Comparison of ENCODE assay signal across 9 cellular contexts in the genomic region with DNA sequence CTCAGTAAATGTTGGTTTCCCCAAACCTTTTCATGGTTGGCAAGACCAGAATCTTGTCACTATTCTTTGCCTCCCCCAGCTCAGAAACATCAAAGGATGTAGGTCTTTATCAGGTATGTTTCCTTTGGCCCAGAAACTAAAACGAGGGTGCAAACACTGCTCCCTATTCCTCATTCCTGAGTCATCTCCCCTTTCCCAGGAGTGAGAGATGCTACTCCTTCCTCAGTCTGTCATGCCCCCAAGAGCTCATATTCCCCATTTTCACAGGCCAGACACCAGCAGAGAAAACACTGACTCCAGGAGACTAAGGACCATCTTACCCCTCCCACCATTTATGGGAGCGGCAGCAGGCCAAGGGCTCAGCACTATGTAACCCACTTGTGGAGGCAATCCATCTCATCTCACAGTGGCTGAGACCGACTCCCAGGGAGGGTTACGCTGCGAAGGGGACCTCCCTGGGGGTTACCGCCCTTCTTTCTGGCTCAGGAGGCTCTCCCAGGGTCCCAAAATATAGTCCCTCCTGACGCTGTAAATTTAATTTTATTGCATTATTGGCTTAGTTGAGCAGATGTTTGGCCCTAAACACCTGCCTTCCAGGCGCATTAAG. TPM values are rescaled to one million over a fixed set of nuclear protein-coding genes. Genes with fewer than 3 reads are reported as not detected.
DNase-seq lines count a peak whose midpoint lies in the region; ATAC-seq, FAIRE-seq and TF ChIP-seq lines count a peak whose summit lies in the region.
"Had no signal": no experiment of that assay in that cellular context is flagged by ENCODE, and none has a peak within 500 bp of the region (broad histone marks: within the 10 kb centered on the region; RNA-seq: fewer than 3 reads in every experiment).

No MANE protein-coding gene starts in this region.

- peaks cover 2% of the 10 kb centered on the region for H3K4me1 ChIP-seq in NT2/D1 (ENCODE audit: insufficient read depth, insufficient read length)

- H3K4me3 ChIP-seq in GM06990 (replicated peaks; ENCODE audit: low read depth, low read length) (peak overlapping the region; percentile 69), NT2/D1 (ENCODE audit: insufficient read length, low read depth) (peak overlapping the region; percentile 83)

- TF ChIP-seq POLR2A in H54 (IDR thresholded peaks at IDR 0.05; ENCODE audit: low read depth, low read length) = no peak

- DNase-seq in GM06990 (ENCODE audit: extremely low read depth, insufficient read length) = no peak
- no peak for DNase-seq in NT2/D1 (ENCODE audit: low read depth, low spot score)
- no peak for DNase-seq in effector memory CD8-positive, alpha-beta T cell
- peak; percentile 61 for DNase-seq in posterior vena cava (ENCODE audit: low spot score)
- DNase-seq in H54 (ENCODE audit: insufficient read length, low spot score) = no peak
- DNase-seq in COLO829 (ENCODE audit: low spot score) = no peak
- no peak for DNase-seq in NCI-H2107 treated with DMSO at 0.1 percent for 48 hours (lab: John Stamatoyannopoulos, UW; ENCODE audit: unreplicated experiment)
- DNase-seq in GM13977 (ENCODE audit: low spot score) = no peak
- DNase-seq: KG1 had no signal

- peaks cover 16% of the 10 kb centered on the region; the same call in 1 of the 2 replicates for H3K9me3 ChIP-seq in NT2/D1 (ENCODE audit: insufficient read depth, low read length)

- no peak for FAIRE-seq in H54 (lab: Jason Lieb, UNC)

- peaks cover 16% of the 10 kb centered on the region for H3K36me3 ChIP-seq in GM06990 (ENCODE audit: control insufficient read depth, insufficient read depth, low read length)
- H3K36me3 ChIP-seq in NT2/D1 (ENCODE audit: insufficient read depth, insufficient read length, low read length) = peaks cover 40% of the 10 kb centered on the region

- peaks cover 14% of the 10 kb centered on the region for H3K36me3 Mint-ChIP-seq in effector memory CD8-positive, alpha-beta T cell (ENCODE audit: insufficient read depth)

- H3K27me3 Mint-ChIP-seq in effector memory CD8-positive, alpha-beta T cell = no peaks in the 10 kb centered on the region

- H3K4me1 Mint-ChIP-seq in effector memory CD8-positive, alpha-beta T cell (ENCODE audit: low read depth in 2 of 2) = peaks cover 40 to 43% of the 10 kb centered on the region in 2 donors

- intact Hi-C loops in posterior vena cava (cut with DNase I) = no loop called here

- peak overlapping the region; percentile 57 to 94 for H3K27ac Mint-ChIP-seq in effector memory CD8-positive, alpha-beta T cell

- in situ Hi-C loops in GM13977 (cut with MboI; ENCODE audit: low pct_unique_long_range_greater_than_20kb, low sequenced_read_pairs, unreplicated experiment) = no loop called here

- no peak for TF ChIP-seq CTCF in GM06990 (IDR thresholded peaks at IDR 0.05; ENCODE audit: insufficient read depth, low read length, poor library complexity, severe bottlenecking)
- TF ChIP-seq CTCF in GM13977 (IDR thresholded peaks at IDR 0.05; ENCODE audit: extremely low read depth, insufficient read depth, missing control alignments) = no peak

- no peaks in the 10 kb centered on the region for H3K27me3 ChIP-seq in GM06990 (replicated peaks; ENCODE audit: control insufficient read depth, insufficient read depth, low read length)
- no peaks in the 10 kb centered on the region for H3K27me3 ChIP-seq in NT2/D1 (ENCODE audit: insufficient read depth, insufficient read length)

- ATAC-seq in effector memory CD8-positive, alpha-beta T cell (replicated peaks) = no peak

- peak overlapping the region; percentile 96 to 97 for H3K4me3 Mint-ChIP-seq in effector memory CD8-positive, alpha-beta T cell

- no peaks in the 10 kb centered on the region for H3K9me3 Mint-ChIP-seq in effector memory CD8-positive, alpha-beta T cell

- H3K9ac ChIP-seq in NT2/D1 (ENCODE audit: insufficient read length, low read depth) = peak overlapping the region; percentile 89

RNA-seq across cellular contexts. Expression of a gene that starts 1.5 kb away (rescaled TPM):
- total RNA-seq in posterior vena cava = 10 to 100 TPM; 12.5 to 13.2 TPM

RNA-seq across cellular contexts. Expression of a gene that starts 18.1 kb away (rescaled TPM):
- 10 to 100 TPM in 1 of 2 donors, 1 to 10 TPM in 1; 9.9 to 10.4 TPM for total RNA-seq in posterior vena cava

RNA-seq across cellular contexts. Expression of a gene that starts 31.5 kb away (rescaled TPM):
- 10 to 100 TPM; 40.2 to 41.5 TPM for total RNA-seq in posterior vena cava

RNA-seq across cellular contexts. Expression of a gene that starts 31.6 kb away (rescaled TPM):
- total RNA-seq in posterior vena cava = 1 to 10 TPM; 7.4 to 7.8 TPM

RNA-seq across cellular contexts. Expression of a gene that starts 35.9 kb away (rescaled TPM):
- 10 to 100 TPM; 61.5 to 62.8 TPM for total RNA-seq in posterior vena cava
